ENCODE assay signal across 19 cellular contexts in the genomic region with DNA sequence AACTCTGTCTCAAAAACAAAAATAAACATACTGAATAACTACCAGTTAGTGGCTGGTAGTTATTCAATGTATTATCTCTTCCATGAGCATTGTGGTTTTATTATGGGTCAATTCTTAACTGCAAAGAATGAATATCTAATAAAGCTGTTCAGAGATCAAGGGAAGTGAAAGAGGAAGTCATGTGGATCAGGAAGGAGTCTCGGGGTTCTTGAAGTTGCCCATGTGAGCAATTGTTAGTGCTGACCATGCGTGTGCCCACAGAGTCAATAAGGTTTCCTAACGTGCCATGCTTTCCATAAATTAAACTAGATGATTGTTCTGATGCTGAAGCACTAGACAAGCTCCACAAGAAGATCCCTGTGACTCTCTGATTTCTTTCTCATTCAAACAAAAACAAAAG.
DNase-seq lines count a peak whose midpoint lies in the region; ATAC-seq, FAIRE-seq and TF ChIP-seq lines count a peak whose summit lies in the region.
"Had no signal": no experiment of that assay in that cellular context is flagged by ENCODE, and none has a peak within 500 bp of the region (broad histone marks: within the 10 kb centered on the region; RNA-seq: fewer than 3 reads in every experiment).

No MANE protein-coding gene starts in this region.

- DNase-seq in CD1c-positive myeloid dendritic cell (ENCODE audit: extremely low spot score), result peak; percentile 80
- peak; percentile 77 to 98 for DNase-seq in NOMO-1 (lab: John Stamatoyannopoulos, UW; ENCODE audit: unreplicated experiment in 2 of 2)
- DNase-seq in GM12878 (ENCODE audit: low read depth, low spot score), result no peak
- no peak for DNase-seq in naive thymus-derived CD4-positive, alpha-beta T cell
- no peak for DNase-seq in effector memory CD8-positive, alpha-beta T cell
- no peak for DNase-seq in NCI-H1436 treated with DMSO at 0.1 percent for 48 hours (lab: John Stamatoyannopoulos, UW)
- no peak for DNase-seq in omental fat pad (ENCODE audit: low spot score)
- DNase-seq: activated CD4-positive, alpha-beta T cell treated with anti-CD3 and anti-CD28 coated beads, Interleukin-2, amount 50 U/mL, for 4 hours; activated naive CD8-positive, alpha-beta T cell treated with anti-CD3 and anti-CD28 coated beads, Interleukin-2, amount 10 ng/mL, durations not matched to agents 7 days and 5 days; brain microvascular endothelial cell; dermis blood vessel endothelial cell; DMS153; H7; immature natural killer cell; NCI-H748 treated with DMSO at 0.1 percent for 48 hours; thyroid gland had no signal

- TF ChIP-seq RAD21 in GM12878 (IDR thresholded peaks at IDR 0.05; ENCODE audit: insufficient read depth, low read depth, low read length), result no peak

- no peak overlapping the region for H3K9ac ChIP-seq in GM12878 (ENCODE audit: control insufficient read depth, insufficient read depth, low read length)

- H3K27ac Mint-ChIP-seq in naive thymus-derived CD4-positive, alpha-beta T cell, result no peak overlapping the region
- H3K27ac Mint-ChIP-seq in effector memory CD8-positive, alpha-beta T cell, result no peak overlapping the region
- H3K27ac Mint-ChIP-seq: activated naive CD8-positive, alpha-beta T cell treated with anti-CD3 and anti-CD28 coated beads, Interleukin-2, amount 10 ng/mL, durations not matched to agents 7 days and 5 days; immature natural killer cell had no signal

- ATAC-seq in GM12878 (no peak), GM21367 (IDR thresholded peaks at IDR 0.05; ENCODE audit: unreplicated experiment) (no peak), omental fat pad (ENCODE audit: low FRiP score) (no peak)
- ATAC-seq in naive thymus-derived CD4-positive, alpha-beta T cell, result peak; percentile 68
- no peak for ATAC-seq in effector memory CD8-positive, alpha-beta T cell (replicated peaks)

- no peak overlapping the region for H3K4me2 ChIP-seq in GM12878 (ENCODE audit: control insufficient read depth, insufficient read depth)

- peak overlapping the region in 1 of 10 donors; percentile 41 for H3K4me3 Mint-ChIP-seq in naive thymus-derived CD4-positive, alpha-beta T cell
- H3K4me3 Mint-ChIP-seq in effector memory CD8-positive, alpha-beta T cell, result no peak overlapping the region
- H3K4me3 Mint-ChIP-seq: activated naive CD8-positive, alpha-beta T cell treated with anti-CD3 and anti-CD28 coated beads, Interleukin-2, amount 10 ng/mL, durations not matched to agents 7 days and 5 days; immature natural killer cell had no signal

- no peaks in the 10 kb centered on the region for H3K79me2 ChIP-seq in GM12878 (ENCODE audit: control insufficient read depth, insufficient read depth, low read length)

- H3K27me3 ChIP-seq in GM12878 (replicated peaks in 1 of 2; ENCODE audit: control insufficient read depth in 2 of 2, insufficient read depth in 2 of 2, low read length in 1 of 2), result no peaks in the 10 kb centered on the region; a peak in 1 of 4 replicates
- peaks cover 0 to 1% of the 10 kb centered on the region in 2 donors for H3K27me3 ChIP-seq in naive thymus-derived CD4-positive, alpha-beta T cell (ENCODE audit: control insufficient read depth in 2 of 2, insufficient read depth in 2 of 2, low read length in 2 of 2)
- H3K27me3 ChIP-seq: brain microvascular endothelial cell, esophagus muscularis mucosa, thyroid gland had no signal

- peaks cover 0 to 10% (median 4%) of the 10 kb centered on the region in 5 donors for H3K27me3 Mint-ChIP-seq in naive thymus-derived CD4-positive, alpha-beta T cell
- peaks cover 10 to 18% of the 10 kb centered on the region in 2 donors for H3K27me3 Mint-ChIP-seq in effector memory CD8-positive, alpha-beta T cell

- no TSS peak for BruUV-seq in GM12878 (replicated peaks; lab: Mats Ljungman, UMichigan)

- in situ Hi-C loops in GM12878 (cut with MboI), result no loop called here

- no peak for FAIRE-seq in GM12878 (lab: Jason Lieb, UNC)

- TF ChIP-seq EP300 in GM12878 (IDR thresholded peaks at IDR 0.05; ENCODE audit: borderline replicate concordance in 1 of 2, control insufficient read depth in 1 of 2, low read depth in 2 of 2, low read length in 2 of 2), result no peak

- no peaks in the 10 kb centered on the region for H3K9me3 ChIP-seq in GM12878 (replicated peaks; ENCODE audit: control insufficient read depth, insufficient read depth, low read length)
- H3K9me3 ChIP-seq in naive thymus-derived CD4-positive, alpha-beta T cell (ENCODE audit: control insufficient read depth in 2 of 3, low read length in 3 of 3), result no peaks in the 10 kb centered on the region
- H3K9me3 ChIP-seq: esophagus muscularis mucosa, thyroid gland had no signal

- no peaks in the 10 kb centered on the region for H4K20me1 ChIP-seq in GM12878 (ENCODE audit: control insufficient read depth, insufficient read depth)

- intact Hi-C loops in GM12878 (cut with micrococcal nuclease; ENCODE audit: unreplicated experiment), result no loop called here
- intact Hi-C loops in naive thymus-derived CD4-positive, alpha-beta T cell (cut with micrococcal nuclease), result no loop called here

- POLR2A ChIA-PET in GM12878 (lab: Charles Lee), result interaction anchor here (0.6 kb wide), 2 partner anchors 63 to 93 kb away, joined by 3 read pairs; no protein-coding TSS in a partner anchor
- POLR2A ChIA-PET in naive thymus-derived CD4-positive, alpha-beta T cell (lab: Charles Lee), result no interaction called here

- CTCF ChIA-PET in GM12878 (lab: Yijun Ruan, JAX), result interaction anchor here (0.9 kb wide), 1 partner anchor 235 kb away, joined by 3 read pairs; no protein-coding TSS in a partner anchor
- CTCF ChIA-PET in naive thymus-derived CD4-positive, alpha-beta T cell (lab: Charles Lee), result no interaction called here

- no peaks in the 10 kb centered on the region for H3K36me3 Mint-ChIP-seq in naive thymus-derived CD4-positive, alpha-beta T cell
- peaks cover 2% of the 10 kb centered on the region for H3K36me3 Mint-ChIP-seq in effector memory CD8-positive, alpha-beta T cell (ENCODE audit: insufficient read depth)
- H3K36me3 Mint-ChIP-seq: activated naive CD8-positive, alpha-beta T cell treated with anti-CD3 and anti-CD28 coated beads, Interleukin-2, amount 10 ng/mL, durations not matched to agents 7 days and 5 days; immature natural killer cell had no signal

- H3K4me1 Mint-ChIP-seq in naive thymus-derived CD4-positive, alpha-beta T cell, result peaks cover 0 to 5% (median 4%) of the 10 kb centered on the region in 7 donors
- H3K4me1 Mint-ChIP-seq in effector memory CD8-positive, alpha-beta T cell (ENCODE audit: low read depth in 2 of 2), result no peaks in the 10 kb centered on the region
- H3K4me1 Mint-ChIP-seq: immature natural killer cell had no signal

- TF ChIP-seq CTCF in GM12878 (IDR thresholded peaks at IDR 0.05 in 2 of 3, conservative IDR thresholded peaks at IDR 0.05 in 1 of 3; ENCODE audit: control insufficient read depth in 2 of 3, extremely low read depth in 1 of 3, insufficient read depth in 1 of 3, low read depth in 3 of 3, low read length in 3 of 3), result no peak
- TF ChIP-seq CTCF in omental fat pad (IDR thresholded peaks at IDR 0.05), result no peak

- no peak for TF ChIP-seq POLR2A in GM12878 (IDR thresholded peaks at IDR 0.05; ENCODE audit: low read depth, low read length)

- no peaks in the 10 kb centered on the region for H3K36me3 ChIP-seq in GM12878 (ENCODE audit: control insufficient read depth in 2 of 2, insufficient read depth in 2 of 2, low read length in 1 of 2)
- no peaks in the 10 kb centered on the region for H3K36me3 ChIP-seq in naive thymus-derived CD4-positive, alpha-beta T cell (ENCODE audit: control insufficient read depth in 2 of 3, insufficient read depth in 3 of 3, low read length in 3 of 3)
- H3K36me3 ChIP-seq: brain microvascular endothelial cell, esophagus muscularis mucosa, thyroid gland had no signal

- no peak overlapping the region for H2AFZ ChIP-seq in GM12878 (ENCODE audit: control insufficient read depth, low read depth, low read length)

- no peaks in the 10 kb centered on the region for H3K9me3 Mint-ChIP-seq in naive thymus-derived CD4-positive, alpha-beta T cell
- H3K9me3 Mint-ChIP-seq in effector memory CD8-positive, alpha-beta T cell, result no peaks in the 10 kb centered on the region
- H3K9me3 Mint-ChIP-seq: activated naive CD8-positive, alpha-beta T cell treated with anti-CD3 and anti-CD28 coated beads, Interleukin-2, amount 10 ng/mL, durations not matched to agents 7 days and 5 days; immature natural killer cell had no signal

- SMC1A ChIA-PET in GM12878 (lab: Charles Lee; ENCODE audit: uncharacterized antibody, unreplicated experiment), result interaction anchor here (1.2 kb wide), 1 partner anchor 8 kb away, joined by 4 read pairs; no protein-coding TSS in a partner anchor

- no peak overlapping the region for H3K27ac ChIP-seq in GM12878 (ENCODE audit: control insufficient read depth, insufficient read depth)
- no peak overlapping the region for H3K27ac ChIP-seq in naive thymus-derived CD4-positive, alpha-beta T cell (ENCODE audit: low read depth, low read length)
- H3K27ac ChIP-seq: brain microvascular endothelial cell, esophagus muscularis mucosa, skin epidermis had no signal

- H3K4me1 ChIP-seq in GM12878 (ENCODE audit: control insufficient read depth, insufficient read depth, low read length), result no peaks in the 10 kb centered on the region
- no peaks in the 10 kb centered on the region for H3K4me1 ChIP-seq in naive thymus-derived CD4-positive, alpha-beta T cell (ENCODE audit: control insufficient read depth in 2 of 2, insufficient read depth in 2 of 2, low read length in 2 of 2)

- H3K4me3 ChIP-seq in GM12878, result no peak overlapping the region
- no peak overlapping the region for H3K4me3 ChIP-seq in naive thymus-derived CD4-positive, alpha-beta T cell (ENCODE audit: low read length)
- H3K4me3 ChIP-seq: esophagus muscularis mucosa, skin epidermis, thyroid gland had no signal

- RAD21 ChIA-PET in GM12878 (lab: Charles Lee; ENCODE audit: unreplicated experiment), result no interaction called here

- 0% methylated on average over 3 of the region's 3 CpGs for WGBS in GM12878 (ENCODE audit: insufficient coverage, insufficient replicate concordance, low lambda C conversion rate, missing lambda C conversion rate)

TF ChIP-seq in GM12878, 131 proteins besides CTCF, POLR2A, EP300 and RAD21:
- TF ChIP-seq, protein P1, sequence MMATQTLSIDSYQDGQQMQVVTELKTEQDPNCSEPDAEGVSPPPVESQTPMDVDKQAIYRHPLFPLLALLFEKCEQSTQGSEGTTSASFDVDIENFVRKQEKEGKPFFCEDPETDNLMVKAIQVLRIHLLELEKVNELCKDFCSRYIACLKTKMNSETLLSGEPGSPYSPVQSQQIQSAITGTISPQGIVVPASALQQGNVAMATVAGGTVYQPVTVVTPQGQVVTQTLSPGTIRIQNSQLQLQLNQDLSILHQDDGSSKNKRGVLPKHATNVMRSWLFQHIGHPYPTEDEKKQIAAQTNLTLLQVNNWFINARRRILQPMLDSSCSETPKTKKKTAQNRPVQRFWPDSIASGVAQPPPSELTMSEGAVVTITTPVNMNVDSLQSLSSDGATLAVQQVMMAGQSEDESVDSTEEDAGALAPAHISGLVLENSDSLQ (IDR thresholded peaks at IDR 0.05), result no peak
- peak; percentile 27; the same call in 1 of the 2 replicates for TF ChIP-seq SPI1 (IDR thresholded peaks at IDR 0.05; ENCODE audit: borderline replicate concordance, insufficient read depth, low read depth, low read length)
- TF ChIP-seq PAX8 (IDR thresholded peaks at IDR 0.05), result no peak

Comparison
In these comparisons a context has a peak if more than half of its experiments do, and no peak if none do; other contexts are left out.
1. DNase-seq: peak in CD1c-positive myeloid dendritic cell (single experiment) and NOMO-1 (2 of 2); none in GM12878 (single experiment), naive thymus-derived CD4-positive, alpha-beta T cell (0 of 9), effector memory CD8-positive, alpha-beta T cell (0 of 3), NCI-H1436 treated with DMSO at 0.1 percent for 48 hours (single experiment) and omental fat pad (single experiment).